13 cellular contexts compared by ENCODE assay signal in the genomic region with DNA sequence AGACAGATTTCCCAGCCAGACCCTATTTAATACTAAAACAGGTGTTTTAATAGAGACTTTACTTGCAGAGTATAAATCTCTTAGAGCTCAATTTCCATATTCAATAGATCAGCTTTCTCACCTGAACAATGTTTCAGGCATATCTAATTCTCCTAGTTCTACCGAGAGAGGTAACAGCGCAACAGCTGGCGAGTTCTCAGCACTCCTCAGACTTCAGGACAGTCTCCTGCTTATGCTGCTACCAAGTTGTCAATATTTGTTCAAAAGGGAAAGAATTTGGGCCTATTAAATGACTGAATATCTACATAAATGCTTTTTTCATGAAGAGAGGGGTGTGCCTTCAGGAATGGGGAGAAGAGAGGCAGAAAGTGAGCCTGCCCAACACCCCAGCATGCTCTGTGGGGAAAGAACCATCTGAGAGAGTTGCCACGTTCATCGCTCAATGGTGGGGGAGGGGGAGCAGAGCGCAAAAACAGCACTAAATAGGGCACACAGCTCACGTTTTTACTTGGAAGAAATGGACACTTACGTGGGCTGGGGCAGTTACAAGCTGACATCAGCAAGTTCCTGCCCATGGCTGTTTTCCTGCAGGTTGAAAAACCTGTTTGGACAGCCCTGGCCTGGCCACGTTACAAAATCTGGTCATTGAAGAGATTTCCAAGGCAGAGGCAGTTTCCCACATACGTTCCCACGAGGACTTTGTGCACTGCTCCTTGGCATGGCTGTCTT. TPM values are rescaled to one million over a fixed set of nuclear protein-coding genes. Genes with fewer than 3 reads are reported as not detected.
DNase-seq lines count a peak whose midpoint lies in the region; TF ChIP-seq lines count a peak whose summit lies in the region.
"Had no signal": no experiment of that assay in that cellular context is flagged by ENCODE, and none has a peak within 500 bp of the region (broad histone marks: within the 10 kb centered on the region; RNA-seq: fewer than 3 reads in every experiment).

No MANE protein-coding gene starts in this region.

- H3K4me1 Mint-ChIP-seq in CD4-positive, alpha-beta memory T cell: peaks cover 18 to 60% (median 33%) of the 10 kb centered on the region in 4 donors
- H3K4me1 Mint-ChIP-seq in IgD-negative memory B cell: peaks cover 15 to 20% (median 20%) of the 10 kb centered on the region in 3 donors

- H3K18ac ChIP-seq in mesendoderm (ENCODE audit: low read length): no peak overlapping the region

- H2BK5ac ChIP-seq in mesendoderm (ENCODE audit: low read length): no peak overlapping the region

- H3K23ac ChIP-seq in mesendoderm (ENCODE audit: low read length): no peak overlapping the region

- H3K9me3 ChIP-seq in CD4-positive, alpha-beta memory T cell (ENCODE audit: control insufficient read depth in 1 of 2, low read length in 2 of 2): no peaks in the 10 kb centered on the region
- H3K9me3 ChIP-seq in osteoblast (ENCODE audit: low read depth, low read length): no peaks in the 10 kb centered on the region
- H3K9me3 ChIP-seq in Karpas-422 (ENCODE audit: low read length): no peaks in the 10 kb centered on the region
- H3K9me3 ChIP-seq: heart right ventricle had no signal

- H3K27ac ChIP-seq in CD4-positive, alpha-beta memory T cell (ENCODE audit: low read depth, low read length): no peak overlapping the region
- H3K27ac ChIP-seq in osteoblast (ENCODE audit: low read depth, low read length): no peak overlapping the region
- H3K27ac ChIP-seq in mesendoderm (ENCODE audit: low read depth, low read length): no peak overlapping the region
- H3K27ac ChIP-seq in Karpas-422 (ENCODE audit: low read length): no peak overlapping the region
- H3K27ac ChIP-seq: heart right ventricle had no signal

- CTCF ChIA-PET in CD4-positive, alpha-beta memory T cell (lab: Charles Lee; ENCODE audit: partially characterized antibody): interaction anchor here (1.4 to 1.7 kb wide), 2 partner anchors 8 to 567 kb away, joined by 3 to 5 read pairs; no protein-coding TSS in a partner anchor

- no peak overlapping the region for H3K4me2 ChIP-seq in osteoblast (ENCODE audit: insufficient read depth, low read length)
- H3K4me2 ChIP-seq in mesendoderm (ENCODE audit: low read length): no peak overlapping the region
- H3K4me2 ChIP-seq in Karpas-422 (ENCODE audit: low read depth, low read length, poor library complexity, severe bottlenecking): no peak overlapping the region

- H3K56ac ChIP-seq in mesendoderm (ENCODE audit: low read length): no peak overlapping the region

- no peaks in the 10 kb centered on the region for H3K9me2 ChIP-seq in Karpas-422 (replicated peaks; ENCODE audit: insufficient read depth, low read length)

- H3K4me3 Mint-ChIP-seq in CD4-positive, alpha-beta memory T cell: no peak overlapping the region
- H3K4me3 Mint-ChIP-seq in IgD-negative memory B cell: peak overlapping the region in 3 of 4 donors; percentile 30 to 51 (median 31)
- H3K4me3 Mint-ChIP-seq: stimulated activated memory B cell treated with anti-CD40 and anti-IgM and Interleukin-4, amounts not matched to agents 10 μg/mL and 1 μg/mL and 100 μg/mL, for 72 hours had no signal

- peak overlapping the region; percentile 53 to 86 (median 70) for H3K27ac Mint-ChIP-seq in CD4-positive, alpha-beta memory T cell
- H3K27ac Mint-ChIP-seq in IgD-negative memory B cell: peak overlapping the region; percentile 23 to 99 (median 96)
- H3K27ac Mint-ChIP-seq: stimulated activated memory B cell treated with anti-CD40 and anti-IgM and Interleukin-4, amounts not matched to agents 10 μg/mL and 1 μg/mL and 100 μg/mL, for 72 hours had no signal

- H4K8ac ChIP-seq in mesendoderm (ENCODE audit: low read depth, low read length): no peak overlapping the region

- no peak overlapping the region for H2AFZ ChIP-seq in osteoblast (ENCODE audit: low read length)
- H2AFZ ChIP-seq in Karpas-422 (ENCODE audit: low read length): no peak overlapping the region

- H2BK120ac ChIP-seq in mesendoderm (ENCODE audit: low read depth, low read length): no peak overlapping the region

- H3K9ac ChIP-seq in mesendoderm (ENCODE audit: low read length) (no peak overlapping the region), Karpas-422 (ENCODE audit: low read length) (no peak overlapping the region)

- H2AK5ac ChIP-seq in mesendoderm (ENCODE audit: low read length): no peak overlapping the region

- H3K4ac ChIP-seq in mesendoderm (ENCODE audit: low read depth, low read length): no peak overlapping the region

- peaks cover 77 to 92% of the 10 kb centered on the region in 2 donors for H3K36me3 Mint-ChIP-seq in CD4-positive, alpha-beta memory T cell
- H3K36me3 Mint-ChIP-seq in IgD-negative memory B cell: peaks cover 19% of the 10 kb centered on the region

- H3K27me3 Mint-ChIP-seq in CD4-positive, alpha-beta memory T cell: no peaks in the 10 kb centered on the region
- no peaks in the 10 kb centered on the region for H3K27me3 Mint-ChIP-seq in IgD-negative memory B cell
- H3K27me3 Mint-ChIP-seq: stimulated activated memory B cell treated with anti-CD40 and anti-IgM and Interleukin-4, amounts not matched to agents 10 μg/mL and 1 μg/mL and 100 μg/mL, for 72 hours had no signal

- H4K20me1 ChIP-seq in osteoblast (ENCODE audit: insufficient read depth, low read length): peaks cover 7% of the 10 kb centered on the region
- peaks cover 43% of the 10 kb centered on the region for H4K20me1 ChIP-seq in Karpas-422 (ENCODE audit: insufficient read depth, low read depth, low read length)

- no peak overlapping the region for H2BK15ac ChIP-seq in mesendoderm (replicated peaks; ENCODE audit: low read depth)

- intact Hi-C loops in CD4-positive, alpha-beta memory T cell (cut with micrococcal nuclease): no loop called here

- H3K79me1 ChIP-seq in mesendoderm (ENCODE audit: low read length): peaks cover 25% of the 10 kb centered on the region

- no peak overlapping the region for H4K5ac ChIP-seq in mesendoderm (ENCODE audit: low read length)

- H3K4me1 ChIP-seq in CD4-positive, alpha-beta memory T cell (ENCODE audit: insufficient read depth, low read length): peaks cover 18% of the 10 kb centered on the region
- H3K4me1 ChIP-seq in osteoblast (ENCODE audit: insufficient read depth, low read length): peaks cover 4% of the 10 kb centered on the region
- H3K4me1 ChIP-seq in mesendoderm (ENCODE audit: control insufficient read depth, low read depth, low read length): peaks cover 3% of the 10 kb centered on the region
- no peaks in the 10 kb centered on the region for H3K4me1 ChIP-seq in Karpas-422 (ENCODE audit: low read length)

- POLR2A ChIA-PET in CD4-positive, alpha-beta memory T cell (lab: Charles Lee; ENCODE audit: partially characterized antibody): interaction anchor here (0.9 to 2.7 kb wide), 6 partner anchors 8 to 33 kb away, joined by 3 to 10 read pairs (median 4); no protein-coding TSS in a partner anchor

- peaks cover 83% of the 10 kb centered on the region for H3K36me3 ChIP-seq in CD4-positive, alpha-beta memory T cell (ENCODE audit: insufficient read depth, low read length)
- H3K36me3 ChIP-seq in osteoblast (ENCODE audit: insufficient read depth, low read length): peaks cover 79% of the 10 kb centered on the region
- peaks cover 23% of the 10 kb centered on the region for H3K36me3 ChIP-seq in mesendoderm (ENCODE audit: control insufficient read depth, insufficient read depth, low read length)
- H3K36me3 ChIP-seq in Karpas-422 (ENCODE audit: insufficient read depth, low read length): peaks cover 70% of the 10 kb centered on the region

- H3K79me2 ChIP-seq in osteoblast (ENCODE audit: insufficient read depth, low read length) (peaks cover 32% of the 10 kb centered on the region), mesendoderm (ENCODE audit: control insufficient read depth, insufficient read depth, low read length) (peaks cover 27% of the 10 kb centered on the region), Karpas-422 (ENCODE audit: low read length) (peaks cover 25% of the 10 kb centered on the region)

- WGBS in mesendoderm (ENCODE audit: extremely low coverage, insufficient coverage, low lambda C conversion rate): no CpG with 5 or more reads among the region's 11 CpGs

- H3K4me3 ChIP-seq in CD4-positive, alpha-beta memory T cell (ENCODE audit: low read length in 2 of 2): no peak overlapping the region
- no peak overlapping the region for H3K4me3 ChIP-seq in epithelial cell of esophagus (ENCODE audit: low read length)
- H3K4me3 ChIP-seq in osteoblast (ENCODE audit: insufficient read depth, low read length): no peak overlapping the region
- no peak overlapping the region for H3K4me3 ChIP-seq in mesendoderm (ENCODE audit: low read length)
- H3K4me3 ChIP-seq in Karpas-422 (ENCODE audit: low read length): no peak overlapping the region
- H3K4me3 ChIP-seq: heart right ventricle had no signal

- TF ChIP-seq CTCF in epithelial cell of esophagus (IDR thresholded peaks at IDR 0.05; ENCODE audit: insufficient read depth, low read depth, low read length, missing control alignments): no peak
- TF ChIP-seq CTCF in osteoblast (IDR thresholded peaks at IDR 0.05; ENCODE audit: extremely low read depth, low read depth, low read length): no peak

- H3K9me3 Mint-ChIP-seq in CD4-positive, alpha-beta memory T cell: no peaks in the 10 kb centered on the region
- H3K9me3 Mint-ChIP-seq in IgD-negative memory B cell: no peaks in the 10 kb centered on the region
- H3K9me3 Mint-ChIP-seq: stimulated activated memory B cell treated with anti-CD40 and anti-IgM and Interleukin-4, amounts not matched to agents 10 μg/mL and 1 μg/mL and 100 μg/mL, for 72 hours had no signal

- no peaks in the 10 kb centered on the region for H3K27me3 ChIP-seq in CD4-positive, alpha-beta memory T cell (ENCODE audit: insufficient read depth, low read length)
- no peaks in the 10 kb centered on the region for H3K27me3 ChIP-seq in osteoblast (ENCODE audit: insufficient read depth, low read length)
- no peaks in the 10 kb centered on the region for H3K27me3 ChIP-seq in mesendoderm (ENCODE audit: insufficient read depth, low read length, poor library complexity)
- H3K27me3 ChIP-seq in Karpas-422 (ENCODE audit: low read length): no peaks in the 10 kb centered on the region
- H3K27me3 ChIP-seq: heart right ventricle had no signal

- no peak for TF ChIP-seq POLR2A in erythroblast (IDR thresholded peaks at IDR 0.05; ENCODE audit: low read length)

- DNase-seq in CD4-positive, alpha-beta memory T cell: no peak
- DNase-seq in epithelial cell of esophagus (ENCODE audit: low read depth) (peak; percentile 88), osteoblast (ENCODE audit: insufficient read length, low spot score, missing footprints) (peak; percentile 58), NCI-H526 treated with DMSO at 0.1 percent for 48 hours (lab: John Stamatoyannopoulos, UW) (no peak), erythroblast (lab: John Stamatoyannopoulos, UW) (no peak), mesendoderm (no peak), Karpas-422 (no peak)
- DNase-seq: activated gamma-delta T cell treated with Interleukin-2 at 50 U/mL for 16 hours; heart right ventricle; KBM-7; stimulated activated CD4-positive, alpha-beta T cell treated with anti-CD3 and anti-CD28 coated beads, Interleukin-15, amount 100 ng/mL, for 24 hours had no signal

RNA-seq across cellular contexts. Expression of a gene that starts 38.0 kb away (rescaled TPM):
- 100 to 1,000 TPM; 264 to 277 TPM for total RNA-seq in CD4-positive, alpha-beta memory T cell
- polyA plus RNA-seq in CD4-positive, alpha-beta memory T cell: 100 to 1,000 TPM; 260 to 268 TPM
- polyA plus RNA-seq in IgD-negative memory B cell: 588 TPM
- 69.8 and 89.4 TPM in 2 replicates for total RNA-seq in osteoblast
- polyA plus RNA-seq in mesendoderm (2013, experiment 1 of 2): 145 TPM
- polyA plus RNA-seq in mesendoderm (2013, experiment 2 of 2): 153 TPM
- 88.5 and 185 TPM in 2 replicates for total RNA-seq in Karpas-422 (2014; rRNA removed; shearing (Covaris generic); ENCODE audit: low replicate concordance)

Comparison
In these comparisons a context has a peak if more than half of its experiments do, and no peak if none do; other contexts are left out.
1. DNase-seq: peak in epithelial cell of esophagus (single experiment) and osteoblast (single experiment); none in CD4-positive, alpha-beta memory T cell (0 of 5), NCI-H526 treated with DMSO at 0.1 percent for 48 hours (single experiment), erythroblast (0 of 2), mesendoderm (single experiment) and Karpas-422 (single experiment).
2. H3K4me3 Mint-ChIP-seq: peak in IgD-negative memory B cell (3 of 4); none in CD4-positive, alpha-beta memory T cell (0 of 8).